Comparison of ENCODE assay signal across 6 cellular contexts in genomic region chr16:83397601-83398000, GRCh38.
"Had no signal": no experiment of that assay in that cellular context is flagged by ENCODE, and none has a peak within 500 bp of the region (broad histone marks: within the 10 kb centered on the region; RNA-seq: fewer than 3 reads in every experiment).

No MANE protein-coding gene starts in this region.

- H3K27ac Mint-ChIP-seq: GM23338, H9, IgD-negative memory B cell had no signal

- H3K4me3 Mint-ChIP-seq: GM23338, H9, IgD-negative memory B cell had no signal

- ATAC-seq: GM23338, HepG2 had no signal

- H3K36me3 Mint-ChIP-seq: IgD-negative memory B cell had no signal

- H3K4me3 ChIP-seq: GM23338 had no signal

- H3K4me1 Mint-ChIP-seq: GM23338, H9, IgD-negative memory B cell had no signal

- DNase-seq: H9, HCEC 1CT had no signal

- H3K27me3 Mint-ChIP-seq: IgD-negative memory B cell had no signal

- H3K27ac ChIP-seq: HL-60 had no signal
